Comparison of ENCODE assay signal across 1 cellular context in the genomic region with DNA sequence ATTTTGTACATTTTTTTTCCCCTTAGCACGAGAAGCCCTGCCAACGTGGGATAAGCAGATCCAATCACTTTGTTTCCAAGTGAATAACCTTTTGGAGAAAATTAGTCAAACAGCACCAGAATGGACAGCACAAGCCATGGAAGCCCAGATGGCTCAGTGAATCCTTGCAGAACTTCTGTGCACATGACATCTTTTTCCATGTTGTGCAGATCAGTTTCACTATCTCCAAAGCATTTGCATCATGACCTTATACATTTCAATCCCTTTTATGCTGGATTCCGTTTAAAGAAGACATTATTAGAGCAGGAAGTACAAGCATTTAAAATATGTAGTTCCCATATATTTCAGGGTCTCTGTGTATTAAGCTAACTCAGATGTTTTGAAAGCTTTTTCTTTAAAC.
TF ChIP-seq lines count a peak whose summit lies in the region.

No MANE protein-coding gene starts in this region.

TF ChIP-seq in HCT116, 20 proteins besides CTCF, POLR2A, EP300 and RAD21:
- TF ChIP-seq REST (IDR thresholded peaks at IDR 0.05; ENCODE audit: low read depth) (no peak), CEBPB (IDR thresholded peaks at IDR 0.05; ENCODE audit: low read depth) (no peak), EGR1 (IDR thresholded peaks at IDR 0.05; ENCODE audit: low read depth) (no peak), POLR2AphosphoS5 (IDR thresholded peaks at IDR 0.05; ENCODE audit: low read depth, low read length) (no peak), FOSL1 (IDR thresholded peaks at IDR 0.05; ENCODE audit: low read depth) (no peak), SRF (IDR thresholded peaks at IDR 0.05; ENCODE audit: low read depth) (no peak), ZFX (IDR thresholded peaks at IDR 0.05) (no peak), EZH2phosphoT487 (IDR thresholded peaks at IDR 0.05; ENCODE audit: borderline replicate concordance) (no peak), SIN3A (IDR thresholded peaks at IDR 0.05; ENCODE audit: low read depth) (no peak), JUND (IDR thresholded peaks at IDR 0.05) (no peak)
